In genomic region chr4:176526704-176527103, GRCh38 we compare ENCODE assay signal across 26 cellular contexts.
"Had no signal": no experiment of that assay in that cellular context is flagged by ENCODE, and none has a peak within 500 bp of the region (broad histone marks: within the 10 kb centered on the region; RNA-seq: fewer than 3 reads in every experiment).

No MANE protein-coding gene starts in this region.

- H3K4me3 ChIP-seq: MG63, SJSA1 had no signal

- DNase-seq: activated CD4-positive, alpha-beta T cell treated with anti-CD3 and anti-CD28 coated beads, Interleukin-2, amount 10 ng/mL, durations not matched to agents 24 days and 14 days; activated CD4-positive, alpha-beta T cell treated with anti-CD3 and anti-CD28 coated beads, Interleukin-2, amount 50 U/mL, for 48 hours; activated CD4-positive, CD25-positive, alpha-beta regulatory T cell treated with anti-CD3 and anti-CD28 coated beads, Interleukin-2, amount 50 U/mL, for 72 hours; activated CD8-positive, alpha-beta memory T cell treated with anti-CD3 and anti-CD28 coated beads for 24 hours; activated gamma-delta T cell; activated naive CD4-positive, alpha-beta T cell treated with anti-CD3 and anti-CD28 coated beads for 36 hours; activated T-cell treated with anti-CD3 and anti-CD28 coated beads, Interleukin-2, amount 50 U/mL, for 48 hours; amygdala; MG63; NCI-H1105 treated with DMSO at 0.1 percent for 48 hours; NCI-H1436 treated with DMSO at 0.1 percent for 48 hours; NCI-H187; NCI-H2081; NCI-H2171 treated with DMSO at 0.1 percent for 48 hours; NCI-H226; NCI-H526; PC-3; SHP77; T-helper 17 cell; T-helper 9 cell had no signal

- H3K9me3 ChIP-seq: MG63, SJSA1 had no signal

- H3K27ac Mint-ChIP-seq: activated CD4-positive, alpha-beta T cell treated with anti-CD3 and anti-CD28 coated beads, Interleukin-2, amount 10 ng/mL, durations not matched to agents 24 days and 14 days; activated naive CD4-positive, alpha-beta T cell treated with anti-CD3 and anti-CD28 coated beads for 36 hours; activated naive CD8-positive, alpha-beta T cell; activated T-helper 17 cell treated with anti-CD3 and anti-CD28 coated beads, Interleukin-2, amount 50 U/mL, for 72 hours; brain; T-helper 17 cell; WTC11 had no signal

- ATAC-seq: activated T-helper 17 cell treated with anti-CD3 and anti-CD28 coated beads, Interleukin-2, amount 50 U/mL, for 72 hours; PC-3; T-helper 17 cell; WTC11 had no signal

- H3K27ac ChIP-seq: SJSA1 had no signal

- H3K4me3 Mint-ChIP-seq: activated CD4-positive, alpha-beta T cell treated with anti-CD3 and anti-CD28 coated beads, Interleukin-2, amount 10 ng/mL, durations not matched to agents 24 days and 14 days; activated naive CD4-positive, alpha-beta T cell treated with anti-CD3 and anti-CD28 coated beads for 36 hours; activated naive CD8-positive, alpha-beta T cell; activated T-helper 17 cell treated with anti-CD3 and anti-CD28 coated beads, Interleukin-2, amount 50 U/mL, for 72 hours; brain; central memory CD8-positive, alpha-beta T cell; T-helper 17 cell; WTC11 had no signal

- H3K9me3 Mint-ChIP-seq: activated CD4-positive, alpha-beta T cell treated with anti-CD3 and anti-CD28 coated beads, Interleukin-2, amount 10 ng/mL, durations not matched to agents 24 days and 14 days; activated T-helper 17 cell treated with anti-CD3 and anti-CD28 coated beads, Interleukin-2, amount 50 U/mL, for 72 hours; brain had no signal

- H3K4me1 Mint-ChIP-seq: activated CD4-positive, alpha-beta T cell treated with anti-CD3 and anti-CD28 coated beads, Interleukin-2, amount 10 ng/mL, durations not matched to agents 24 days and 14 days; activated T-helper 17 cell treated with anti-CD3 and anti-CD28 coated beads, Interleukin-2, amount 50 U/mL, for 72 hours; central memory CD8-positive, alpha-beta T cell; T-helper 17 cell; WTC11 had no signal

- H3K4me1 ChIP-seq: SJSA1 had no signal

- H3K27me3 Mint-ChIP-seq: activated CD4-positive, alpha-beta T cell treated with anti-CD3 and anti-CD28 coated beads, Interleukin-2, amount 10 ng/mL, durations not matched to agents 24 days and 14 days; activated naive CD8-positive, alpha-beta T cell; brain; central memory CD8-positive, alpha-beta T cell; T-helper 17 cell had no signal

- H3K27me3 ChIP-seq: MG63, SJSA1 had no signal

- H3K36me3 ChIP-seq: MG63, SJSA1 had no signal

- H3K36me3 Mint-ChIP-seq: activated naive CD8-positive, alpha-beta T cell; brain; WTC11 had no signal
